8 cellular contexts compared by ENCODE assay signal in the genomic region with DNA sequence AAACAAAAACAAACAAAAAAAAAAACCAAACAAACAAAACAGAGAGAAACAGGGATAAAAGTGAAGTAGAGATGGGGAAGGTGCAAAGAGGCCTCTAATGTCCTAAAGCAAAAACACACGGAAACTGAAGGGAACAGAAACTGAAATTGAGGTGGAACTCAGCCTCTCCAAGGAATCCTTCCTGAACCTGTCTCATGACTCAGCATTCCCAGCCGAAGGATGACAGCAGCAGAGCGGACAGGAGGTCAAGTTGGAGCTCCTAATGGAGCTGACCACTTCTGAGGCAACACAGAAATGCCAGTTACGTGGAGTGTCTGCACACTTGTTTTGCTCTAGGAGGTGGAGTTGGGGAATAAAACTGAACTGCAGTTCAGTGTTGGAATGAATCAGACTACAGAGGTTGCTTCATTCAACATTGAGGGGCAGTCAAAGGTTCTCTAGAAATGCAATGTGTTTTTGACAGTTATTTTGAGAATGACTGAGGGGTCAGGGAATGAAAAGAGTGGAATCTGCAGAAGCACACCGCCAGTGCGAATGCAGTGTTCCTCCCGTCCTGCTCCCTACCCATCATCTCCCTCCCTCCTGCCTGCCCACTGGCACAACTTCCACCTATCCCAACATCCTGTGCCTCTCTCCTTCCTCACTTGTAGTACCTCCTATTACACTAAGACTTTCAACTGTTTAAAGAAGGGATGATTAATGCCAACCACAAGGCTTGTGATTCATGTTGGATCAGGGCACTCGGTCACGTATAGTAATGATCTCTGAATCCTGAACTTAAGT. TPM values are rescaled to one million over a fixed set of nuclear protein-coding genes. Genes with fewer than 3 reads are reported as not detected.
DNase-seq lines count a peak whose midpoint lies in the region; ATAC-seq and TF ChIP-seq lines count a peak whose summit lies in the region.

No MANE protein-coding gene starts in this region.

- H4K5ac ChIP-seq in IMR-90 (ENCODE audit: low read depth, low read length), result no peak overlapping the region

- 0% methylated on average over 1 of the region's 9 CpGs; no CpG with 5 or more reads in 1 of the 2 experiments for WGBS in IMR-90 (ENCODE audit: extremely low coverage in 2 of 2, insufficient read length in 1 of 2), 2 experiments
- 10% methylated on average over 9 of the region's 9 CpGs for WGBS in mammary epithelial cell (ENCODE audit: low coverage, missing lambda C conversion rate)

- no peak overlapping the region for H3K4me3 ChIP-seq in CD4-positive, CD25-positive, alpha-beta regulatory T cell (ENCODE audit: low read depth, low read length)
- H3K4me3 ChIP-seq in IMR-90 (ENCODE audit: insufficient read depth, low read depth, low read length) (peak overlapping the region; percentile 11; the same call in 1 of the 2 replicates), mammary epithelial cell (replicated peaks in 1 of 3; ENCODE audit: insufficient read depth in 1 of 3, low read depth in 2 of 3, low read length in 3 of 3) (peak overlapping the region; percentile 1 to 33 (median 21)), neural progenitor cell (no peak overlapping the region)

- H2BK5ac ChIP-seq in IMR-90 (ENCODE audit: low read depth, low read length, poor library complexity, severe bottlenecking), result peak overlapping the region; percentile 74

- TF ChIP-seq CTCF in IMR-90 (conservative IDR thresholded peaks at IDR 0.05; ENCODE audit: low read depth, low read length) (no peak), mammary epithelial cell (conservative IDR thresholded peaks at IDR 0.05 in 1 of 2, IDR thresholded peaks at IDR 0.05 in 1 of 2; ENCODE audit: extremely low read depth in 1 of 2, insufficient read depth in 1 of 2, low read depth in 1 of 2, low read length in 2 of 2) (no peak), mesothelial cell of epicardium (IDR thresholded peaks at IDR 0.05; ENCODE audit: unreplicated experiment) (no peak), neural progenitor cell (IDR thresholded peaks at IDR 0.05) (no peak)

- H3K79me2 ChIP-seq in mammary epithelial cell (ENCODE audit: insufficient read depth, low read length), result peaks cover 93% of the 10 kb centered on the region
- H3K79me2 ChIP-seq in neural progenitor cell (ENCODE audit: low read depth), result peaks cover 100% of the 10 kb centered on the region

- H3F3A ChIP-seq in neural progenitor cell (ENCODE audit: low read depth), result peaks cover 11% of the 10 kb centered on the region

- H3K56ac ChIP-seq in IMR-90 (ENCODE audit: extremely low read depth, insufficient read depth, low read length), result no peak overlapping the region

- H2AFZ ChIP-seq in IMR-90 (replicated peaks; ENCODE audit: low read length, poor library complexity), result no peak overlapping the region
- no peak overlapping the region for H2AFZ ChIP-seq in mammary epithelial cell (ENCODE audit: low read depth, low read length)
- H2AFZ ChIP-seq in neural progenitor cell (replicated peaks), result no peak overlapping the region

- H3K14ac ChIP-seq in IMR-90 (replicated peaks; ENCODE audit: low read depth, low read length), result no peak overlapping the region; the same call in 1 of the 2 replicates

- peaks cover 30 to 85% (median 55%) of the 10 kb centered on the region in 4 donors for H3K4me1 Mint-ChIP-seq in CD4-positive, CD25-positive, alpha-beta regulatory T cell
- peaks cover 47% of the 10 kb centered on the region for H3K4me1 Mint-ChIP-seq in mesothelial cell of epicardium
- H3K4me1 Mint-ChIP-seq in neural progenitor cell, result peaks cover 86% of the 10 kb centered on the region

- H4K91ac ChIP-seq in IMR-90 (ENCODE audit: insufficient read depth, low read depth, low read length), result peak overlapping the region; percentile 7; the same call in 1 of the 2 replicates

- H3K27ac ChIP-seq in CD4-positive, CD25-positive, alpha-beta regulatory T cell (ENCODE audit: insufficient read depth, low read length, poor library complexity, severe bottlenecking), result no peak overlapping the region
- H3K27ac ChIP-seq in IMR-90 (ENCODE audit: insufficient read depth, low read length) (peak overlapping the region; percentile 5; the same call in 1 of the 2 replicates), mammary epithelial cell (ENCODE audit: insufficient read depth, low read depth, low read length) (peak overlapping the region; percentile 41), neural progenitor cell (no peak overlapping the region)

- dilution Hi-C loops in IMR-90 (cut with HindIII; ENCODE audit: low sequenced_read_pairs, unreplicated experiment) (no loop called here), mammary epithelial cell (cut with HindIII; ENCODE audit: low sequenced_read_pairs) (no loop called here)

- H3K4me3 Mint-ChIP-seq in CD4-positive, CD25-positive, alpha-beta regulatory T cell, result no peak overlapping the region
- H3K4me3 Mint-ChIP-seq in mesothelial cell of epicardium, result no peak overlapping the region
- H3K4me3 Mint-ChIP-seq in neural progenitor cell, result no peak overlapping the region

- 0 out of 2 replicates have a peak overlapping the region, but pooled peaks have one; percentile 31 for H2AK5ac ChIP-seq in IMR-90 (ENCODE audit: low read depth, low read length)

- in situ Hi-C loops in IMR-90 (cut with MboI; ENCODE audit: low sequenced_read_pairs), result no loop called here
- in situ Hi-C loops in mammary epithelial cell (cut with MboI; ENCODE audit: low sequenced_read_pairs in 2 of 2), result no loop called here

- no peaks in the 10 kb centered on the region for H3K9me3 Mint-ChIP-seq in CD4-positive, CD25-positive, alpha-beta regulatory T cell
- H3K9me3 Mint-ChIP-seq in mesothelial cell of epicardium, result no peaks in the 10 kb centered on the region
- no peaks in the 10 kb centered on the region for H3K9me3 Mint-ChIP-seq in neural progenitor cell

- CTCF ChIA-PET in IMR-90 (lab: Yijun Ruan, JAX) (interaction anchor here (0.6 to 2.4 kb wide), 3 partner anchors 12 to 1013 kb away, joined by 3 to 8 read pairs (median 4); no protein-coding TSS in a partner anchor), mammary epithelial cell (lab: Charles Lee; ENCODE audit: low non-redundant PET) (interaction anchor here (0.6 to 0.8 kb wide), 2 partner anchors 39 to 55 kb away, joined by 3 to 7 read pairs; no protein-coding TSS in a partner anchor)

- peaks cover 26% of the 10 kb centered on the region for H3K36me3 Mint-ChIP-seq in CD4-positive, CD25-positive, alpha-beta regulatory T cell
- H3K36me3 Mint-ChIP-seq in mesothelial cell of epicardium, result no peaks in the 10 kb centered on the region
- peaks cover 13% of the 10 kb centered on the region for H3K36me3 Mint-ChIP-seq in neural progenitor cell

- no peaks in the 10 kb centered on the region for H3K9me3 ChIP-seq in CD4-positive, CD25-positive, alpha-beta regulatory T cell (ENCODE audit: control insufficient read depth in 2 of 2, low read length in 2 of 2)
- no peaks in the 10 kb centered on the region for H3K9me3 ChIP-seq in IMR-90 (ENCODE audit: control insufficient read depth, insufficient read depth, low read length)
- no peaks in the 10 kb centered on the region for H3K9me3 ChIP-seq in mammary epithelial cell (replicated peaks; ENCODE audit: insufficient read depth, low read length)
- H3K9me3 ChIP-seq in neural progenitor cell (ENCODE audit: low read depth), result no peaks in the 10 kb centered on the region

- peak overlapping the region; percentile 77 for H3K4me2 ChIP-seq in IMR-90 (ENCODE audit: low read depth, low read length)
- H3K4me2 ChIP-seq in mammary epithelial cell (ENCODE audit: insufficient read depth, low read depth, low read length), result peak overlapping the region; percentile 71
- H3K4me2 ChIP-seq in neural progenitor cell, result no peak overlapping the region

- H2BK20ac ChIP-seq in IMR-90 (ENCODE audit: low read depth, low read length), result no peak overlapping the region

- H3K9ac ChIP-seq in IMR-90 (ENCODE audit: low read depth, low read length), result no peak overlapping the region
- peak overlapping the region; percentile 38 for H3K9ac ChIP-seq in mammary epithelial cell (ENCODE audit: insufficient read depth, low read length)
- H3K9ac ChIP-seq in neural progenitor cell, result no peak overlapping the region

- H3K4me1 ChIP-seq in CD4-positive, CD25-positive, alpha-beta regulatory T cell (ENCODE audit: control insufficient read depth, insufficient read depth, low read length, poor library complexity, severe bottlenecking), result peaks cover 17% of the 10 kb centered on the region
- H3K4me1 ChIP-seq in IMR-90 (ENCODE audit: control insufficient read depth, insufficient read depth, low read length) (peaks cover 49% of the 10 kb centered on the region), mammary epithelial cell (ENCODE audit: insufficient read depth, low read length) (peaks cover 58% of the 10 kb centered on the region), neural progenitor cell (peaks cover 30% of the 10 kb centered on the region)

- TF ChIP-seq POLR2A in IMR-90 (IDR thresholded peaks at IDR 0.05; ENCODE audit: low read depth, low read length), result no peak

- peak overlapping the region; percentile 1; the same call in 1 of the 2 replicates for H2BK120ac ChIP-seq in IMR-90 (ENCODE audit: low read depth, low read length)

- no peak overlapping the region for H4K8ac ChIP-seq in IMR-90 (ENCODE audit: low read depth in 2 of 2, low read length in 2 of 2)

- BruUV-seq in IMR-90 (replicated peaks; lab: Mats Ljungman, UMichigan) (no TSS peak), mammary epithelial cell (replicated peaks; lab: Mats Ljungman, UMichigan) (no TSS peak)

- H2AK9ac ChIP-seq in IMR-90 (replicated peaks; ENCODE audit: low read depth, low read length, poor library complexity), result no peak overlapping the region

- intact Hi-C loops in IMR-90 (cut with micrococcal nuclease) (no loop called here), mammary epithelial cell (cut with micrococcal nuclease) (loop anchor here (1.0 kb wide), 1 partner anchor 9 kb away; no protein-coding TSS in a partner anchor)

- DNase-seq in CD4-positive, CD25-positive, alpha-beta regulatory T cell, result no peak
- DNase-seq in IMR-90 (peak; percentile 92), mammary epithelial cell (peak; percentile 94), mesothelial cell of epicardium (ENCODE audit: low spot score in 2 of 2, unreplicated experiment in 2 of 2) (no peak), NCI-H524 treated with DMSO at 0.1 percent for 48 hours (lab: John Stamatoyannopoulos, UW) (no peak), hippocampal formation (lab: John Stamatoyannopoulos, UW) (no peak), GM19238 (ENCODE audit: insufficient read length, low spot score) (no peak), neural progenitor cell (ENCODE audit: low spot score) (no peak)

- peaks cover 41 to 94% of the 10 kb centered on the region in 2 experiments for H3K79me1 ChIP-seq in IMR-90 (ENCODE audit: low read depth in 1 of 2, low read length in 2 of 2)

- H3K18ac ChIP-seq in IMR-90 (ENCODE audit: low read depth, low read length), result no peak overlapping the region

- peak overlapping the region in 2 of 3 donors; percentile 18 to 20 for H3K27ac Mint-ChIP-seq in CD4-positive, CD25-positive, alpha-beta regulatory T cell
- H3K27ac Mint-ChIP-seq in mesothelial cell of epicardium (peak overlapping the region; percentile 79), neural progenitor cell (no peak overlapping the region)

- peak overlapping the region; percentile 16; the same call in 1 of the 3 replicates for H2BK15ac ChIP-seq in IMR-90 (ENCODE audit: low read depth, low read length)

- H3K9me1 ChIP-seq in IMR-90 (ENCODE audit: insufficient read depth, low read length), result peaks cover 53% of the 10 kb centered on the region

- H3K4ac ChIP-seq in IMR-90 (ENCODE audit: low read depth, low read length), result peak overlapping the region; percentile 12

- H3K27me3 ChIP-seq in CD4-positive, CD25-positive, alpha-beta regulatory T cell (ENCODE audit: control insufficient read depth, insufficient read depth, low read length), result no peaks in the 10 kb centered on the region
- H3K27me3 ChIP-seq in IMR-90 (ENCODE audit: control insufficient read depth, insufficient read depth, low read length) (no peaks in the 10 kb centered on the region), mammary epithelial cell (ENCODE audit: insufficient read depth, low read length) (no peaks in the 10 kb centered on the region), neural progenitor cell (no peaks in the 10 kb centered on the region)

- H3K27me3 Mint-ChIP-seq in CD4-positive, CD25-positive, alpha-beta regulatory T cell, result no peaks in the 10 kb centered on the region
- H3K27me3 Mint-ChIP-seq in mesothelial cell of epicardium (ENCODE audit: low read depth) (no peaks in the 10 kb centered on the region), neural progenitor cell (ENCODE audit: insufficient read depth, low read depth) (peaks cover 7% of the 10 kb centered on the region)

- no peak for TF ChIP-seq RAD21 in IMR-90 (IDR thresholded peaks at IDR 0.05; ENCODE audit: low read length)

- ATAC-seq in CD4-positive, CD25-positive, alpha-beta regulatory T cell (ENCODE audit: low read depth in 2 of 2), result no peak
- peak; percentile 68 for ATAC-seq in IMR-90 (ENCODE audit: low read depth)

- no peaks in the 10 kb centered on the region for H3K36me3 ChIP-seq in CD4-positive, CD25-positive, alpha-beta regulatory T cell (ENCODE audit: control insufficient read depth, insufficient read depth, low read length)
- no peaks in the 10 kb centered on the region for H3K36me3 ChIP-seq in IMR-90 (ENCODE audit: control insufficient read depth, insufficient read depth, low read length)
- no peaks in the 10 kb centered on the region for H3K36me3 ChIP-seq in mammary epithelial cell (ENCODE audit: insufficient read depth, low read length)
- H3K36me3 ChIP-seq in neural progenitor cell, result no peaks in the 10 kb centered on the region

- peak overlapping the region; percentile 8; the same call in 1 of the 2 replicates for H3K23ac ChIP-seq in IMR-90 (ENCODE audit: low read depth, low read length)

- POLR2A ChIA-PET in IMR-90 (lab: Charles Lee; ENCODE audit: unreplicated experiment), result no interaction called here

- H4K20me1 ChIP-seq in IMR-90 (ENCODE audit: insufficient read depth, low read length) (peaks cover 87% of the 10 kb centered on the region), mammary epithelial cell (ENCODE audit: insufficient read depth, low read length) (peaks cover 5% of the 10 kb centered on the region), neural progenitor cell (ENCODE audit: low read depth) (peaks cover 100% of the 10 kb centered on the region)

RNA-seq across cellular contexts. Expression of gene UBE2O, which starts 6.3 kb away (rescaled TPM):
- 34.3 TPM for total RNA-seq in CD4-positive, CD25-positive, alpha-beta regulatory T cell
- polyA plus RNA-seq in CD4-positive, CD25-positive, alpha-beta regulatory T cell, result 1 to 10 TPM; 3.1 to 9.0 (median 6.4) TPM
- 17.6 and 20.0 TPM in 2 replicates for total RNA-seq in IMR-90 (2012; rRNA removed)
- polyA plus RNA-seq in IMR-90 (2012; rRNA removed), result 14.3 and 17.6 TPM in 2 replicates
- 9.1 and 12.2 TPM in 2 replicates for polyA plus RNA-seq in IMR-90 (2012; cell fraction: cytosol; rRNA removed)
- 43.5 and 62.5 TPM in 2 replicates for polyA plus RNA-seq in IMR-90 (2012; cell fraction: nucleus; rRNA removed; ENCODE audit: low replicate concordance)
- total RNA-seq in mammary epithelial cell, result 10 to 100 TPM; 20.8 to 21.3 TPM
- 14.9 TPM for polyA plus RNA-seq in mammary epithelial cell
- 102 TPM for polyA minus RNA-seq in mammary epithelial cell
- total RNA-seq in mesothelial cell of epicardium, result 42.7 to 46.3 TPM (median 44.3 TPM) in 3 replicates
- total RNA-seq in neural progenitor cell (ENCODE audit: low replicate concordance), result 20.6 and 46.6 TPM in 2 replicates

RNA-seq across cellular contexts. Expression of gene AANAT, which starts 20.8 kb away (rescaled TPM):
- not detected for total RNA-seq in CD4-positive, CD25-positive, alpha-beta regulatory T cell
- not detected for polyA plus RNA-seq in CD4-positive, CD25-positive, alpha-beta regulatory T cell
- total RNA-seq in IMR-90 (2012; rRNA removed), result not detected in 2 replicates
- polyA plus RNA-seq in IMR-90 (2012; rRNA removed), result 0.19 and 0.21 TPM in 2 replicates
- 0.08 and 0.32 TPM in 2 replicates for polyA plus RNA-seq in IMR-90 (2012; cell fraction: cytosol; rRNA removed)
- 0.92 and 1.8 TPM in 2 replicates for polyA plus RNA-seq in IMR-90 (2012; cell fraction: nucleus; rRNA removed; ENCODE audit: low replicate concordance)
- not detected for total RNA-seq in mammary epithelial cell
- 0.16 TPM for polyA plus RNA-seq in mammary epithelial cell
- not detected for polyA minus RNA-seq in mammary epithelial cell
- 0.22 to 0.40 TPM in 2 of 3 replicates, not detected in the other for total RNA-seq in mesothelial cell of epicardium
- not detected in 2 replicates for total RNA-seq in neural progenitor cell (ENCODE audit: low replicate concordance)

RNA-seq across cellular contexts. Expression of gene RHBDF2, which starts 54.6 kb away (rescaled TPM):
- total RNA-seq in CD4-positive, CD25-positive, alpha-beta regulatory T cell, result 23.8 TPM
- polyA plus RNA-seq in CD4-positive, CD25-positive, alpha-beta regulatory T cell, result 1 to 10 TPM; 2.5 to 4.5 (median 3.5) TPM
- total RNA-seq in IMR-90 (2012; rRNA removed), result 1.3 and 1.4 TPM in 2 replicates
- polyA plus RNA-seq in IMR-90 (2012; rRNA removed), result 8.3 and 10.0 TPM in 2 replicates
- 6.7 and 10.1 TPM in 2 replicates for polyA plus RNA-seq in IMR-90 (2012; cell fraction: cytosol; rRNA removed)
- 29.5 and 54.3 TPM in 2 replicates for polyA plus RNA-seq in IMR-90 (2012; cell fraction: nucleus; rRNA removed; ENCODE audit: low replicate concordance)
- total RNA-seq in mammary epithelial cell, result 10 to 100 TPM; 22.0 to 51.3 TPM
- polyA plus RNA-seq in mammary epithelial cell, result 30.6 TPM
- 21.1 TPM for polyA minus RNA-seq in mammary epithelial cell
- 19.1 to 21.6 TPM (median 21.5 TPM) in 3 replicates for total RNA-seq in mesothelial cell of epicardium
- total RNA-seq in neural progenitor cell (ENCODE audit: low replicate concordance), result 0.79 and 5.0 TPM in 2 replicates

Comparison
In these comparisons a context has a peak if more than half of its experiments do, and no peak if none do; other contexts are left out.
1. DNase-seq: peak in IMR-90 (single experiment) and mammary epithelial cell (single experiment); none in CD4-positive, CD25-positive, alpha-beta regulatory T cell (0 of 3), mesothelial cell of epicardium (0 of 2), NCI-H524 treated with DMSO at 0.1 percent for 48 hours (single experiment), hippocampal formation (0 of 2), GM19238 (single experiment) and neural progenitor cell (single experiment).
2. H3K27ac ChIP-seq: peak in IMR-90 (single experiment) and mammary epithelial cell (single experiment); none in CD4-positive, CD25-positive, alpha-beta regulatory T cell (single experiment) and neural progenitor cell (single experiment).
3. H3K4me3 ChIP-seq: peak in IMR-90 (single experiment) and mammary epithelial cell (3 of 3); none in CD4-positive, CD25-positive, alpha-beta regulatory T cell (single experiment) and neural progenitor cell (single experiment).